In the genomic region with DNA sequence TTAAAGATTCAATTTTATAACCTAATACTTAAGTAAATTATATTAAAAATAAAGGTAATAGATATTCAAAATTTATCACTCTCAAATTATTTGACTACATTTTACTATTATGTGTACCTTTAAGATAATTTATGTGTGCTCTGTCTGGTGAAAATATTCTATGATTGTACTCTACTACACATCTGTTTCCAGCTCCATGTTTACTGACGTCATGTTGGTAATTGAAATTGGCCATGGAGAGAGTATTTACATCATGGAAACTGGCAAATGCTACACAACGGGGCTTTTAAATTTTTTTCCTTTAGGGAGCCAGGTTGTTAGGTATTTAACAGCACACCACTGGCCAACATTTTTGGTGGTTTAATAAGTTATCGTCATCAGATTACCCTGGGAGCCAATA, we compare ENCODE assay signal across 27 cellular contexts.
"Had no signal": no experiment of that assay in that cellular context is flagged by ENCODE, and none has a peak within 500 bp of the region (broad histone marks: within the 10 kb centered on the region; RNA-seq: fewer than 3 reads in every experiment).

No MANE protein-coding gene starts in this region.

- H3K36me3 ChIP-seq: stomach, suprapubic skin, thoracic aorta, thyroid gland, tibial artery, tibial nerve, transverse colon, upper lobe of left lung, upper lobe of right lung, uterus, vagina had no signal

- H3K27me3 ChIP-seq: stomach, suprapubic skin, testis, thyroid gland, tibial artery, tibial nerve, transverse colon, upper lobe of left lung, upper lobe of right lung, uterus, vagina had no signal

- H3K4me1 ChIP-seq: suprapubic skin, testis, thyroid gland, tibial artery, tibial nerve, transverse colon, upper lobe of left lung, upper lobe of right lung, uterus had no signal

- H3K4me3 ChIP-seq: stomach, suprapubic skin, testis, thoracic aorta, thyroid gland, tibial artery, tibial nerve, transverse colon, upper lobe of left lung, upper lobe of right lung, uterus, vagina had no signal

- H3K9me3 ChIP-seq: stomach, suprapubic skin, testis, thoracic aorta, thyroid gland, tibial artery, tibial nerve, transverse colon, upper lobe of left lung, upper lobe of right lung, uterus, vagina had no signal

- FAIRE-seq: urothelium cell line had no signal

- H3K27ac ChIP-seq: stomach, suprapubic skin, testis, thoracic aorta, thyroid gland, tibial artery, tibial nerve, transverse colon, upper lobe of left lung, upper lobe of right lung, uterus, vagina had no signal

- DNase-seq: stimulated activated CD4-positive, alpha-beta T cell treated with anti-CD3 and anti-CD28 coated beads, Interleukin-2, amount 100 ng/mL, for 48 hours; stimulated activated CD4-positive, alpha-beta T cell treated with anti-CD3 and anti-CD28 coated beads, Interleukin-4, amount 100 ng/mL, for 1 hour; stimulated activated CD4-positive, alpha-beta T cell treated with anti-CD3 and anti-CD28 coated beads, Interleukin-4, amount 100 ng/mL, for 24 hours; stimulated activated CD4-positive, alpha-beta T cell treated with anti-CD3 and anti-CD28 coated beads, Interleukin-4, amount 100 ng/mL, for 4 hours; stimulated activated CD8-positive, alpha-beta memory T cell treated with anti-CD3 and anti-CD28 coated beads, Interleukin-4, amount 100 ng/mL, for 48 hours; stimulated activated naive B cell treated with anti-CD40 and anti-IgM and Interleukin-4, amounts not matched to agents 10 μg/mL and 1 μg/mL and 100 μg/mL, for 72 hours; stimulated activated naive CD4-positive, alpha-beta T cell; stimulated activated naive CD4-positive, alpha-beta T cell treated with Interleukin-2 at 50 U/mL for 16 hours; stimulated activated naive CD8-positive, alpha-beta T cell treated with anti-CD3 and anti-CD28 coated beads, Interleukin-15, amount 100 ng/mL, for 72 hours; stimulated activated naive CD8-positive, alpha-beta T cell treated with anti-CD3 and anti-CD28 coated beads, Interleukin-15, Interleukin-2, amounts not matched to agents 100 U/mL and 50 U/mL, for 24 hours; stomach; substantia nigra; testis; thyroid gland; tibial artery; transverse colon; trophoblast cell; upper lobe of right lung; uterus had no signal

- ATAC-seq: stimulated activated effector memory CD8-positive, alpha-beta T cell treated with anti-CD3 and anti-CD28 coated beads, Interleukin-12 subunit alpha, Interleukin-12 subunit beta, amount 100 ng/mL, for 72 hours; stimulated activated memory B cell treated with anti-CD40 and anti-IgM and Interleukin-4, amounts not matched to agents 10 μg/mL and 1 μg/mL and 100 μg/mL, for 72 hours; stimulated activated naive B cell treated with anti-CD40 and anti-IgM and Interleukin-4, amounts not matched to agents 10 μg/mL and 1 μg/mL and 100 μg/mL, for 72 hours; stimulated activated naive CD8-positive, alpha-beta T cell treated with anti-CD3 and anti-CD28 coated beads, Interleukin-15, amount 100 ng/mL, for 72 hours; stimulated activated naive CD8-positive, alpha-beta T cell treated with anti-CD3 and anti-CD28 coated beads, Interleukin-15, Interleukin-2, amounts not matched to agents 100 U/mL and 50 U/mL, for 24 hours; upper lobe of right lung had no signal
